ENCODE assay signal across 17 cellular contexts in genomic region chr18:13621886-13622619, GRCh38.
DNase-seq lines count a peak whose midpoint lies in the region; ATAC-seq and TF ChIP-seq lines count a peak whose summit lies in the region.
"Had no signal": no experiment of that assay in that cellular context is flagged by ENCODE, and none has a peak within 500 bp of the region (broad histone marks: within the 10 kb centered on the region; RNA-seq: fewer than 3 reads in every experiment).

No MANE protein-coding gene starts in this region.

- peak overlapping the region; percentile 49 for H3K27ac Mint-ChIP-seq in activated naive CD4-positive, alpha-beta T cell treated with anti-CD3 and anti-CD28 coated beads, Interleukin-2, amount 10 ng/mL, durations not matched to agents 7 days and 5 days
- peak overlapping the region; percentile 85 for H3K27ac Mint-ChIP-seq in dendritic cell treated with granulocyte-macrophage colony-stimulating factor and Interleukin-4, amounts not matched to agents 40 ng/mL and 50 ng/mL, for 4 days
- H3K27ac Mint-ChIP-seq in osteocyte (ENCODE audit: unreplicated experiment): no peak overlapping the region

- no peak for DNase-seq in activated naive CD4-positive, alpha-beta T cell treated with anti-CD3 and anti-CD28 coated beads, Interleukin-2, amount 10 ng/mL, durations not matched to agents 7 days and 5 days
- no peak for DNase-seq in activated naive CD4-positive, alpha-beta T cell treated with anti-CD3 and anti-CD28 coated beads, Interleukin-2, amount 50 U/mL, for 16 hours
- DNase-seq in thyroid gland (peak; percentile 54 to 68), WERI-Rb-1 (no peak), body of pancreas (no peak), osteocyte (ENCODE audit: extremely low spot score, unreplicated experiment) (no peak)
- DNase-seq: CD4-positive, CD25-positive, alpha-beta regulatory T cell; H7; MV-4-11; NCI-H1436; NCI-H2029 treated with DMSO at 0.1 percent for 48 hours; NCI-H524 treated with DMSO at 0.1 percent for 48 hours; OCI-M1 had no signal

- no peak overlapping the region for H3K4me3 Mint-ChIP-seq in activated naive CD4-positive, alpha-beta T cell treated with anti-CD3 and anti-CD28 coated beads, Interleukin-2, amount 10 ng/mL, durations not matched to agents 7 days and 5 days
- no peak overlapping the region for H3K4me3 Mint-ChIP-seq in dendritic cell treated with granulocyte-macrophage colony-stimulating factor and Interleukin-4, amounts not matched to agents 40 ng/mL and 50 ng/mL, for 4 days
- no peak overlapping the region for H3K4me3 Mint-ChIP-seq in osteocyte (ENCODE audit: unreplicated experiment)

- H3K27ac ChIP-seq in VCaP: peak overlapping the region; percentile 44; the same call in 1 of the 2 replicates
- H3K27ac ChIP-seq in thyroid gland: no peak overlapping the region
- H3K27ac ChIP-seq in WERI-Rb-1: no peak overlapping the region
- H3K27ac ChIP-seq in body of pancreas: no peak overlapping the region
- H3K27ac ChIP-seq: A549, SK-N-MC had no signal

- WGBS in thyroid gland, 2 donors: 61 to 92% methylated on average over 9 to 19 of the region's 19 CpGs
- 82 to 89% methylated on average over 10 to 19 of the region's 19 CpGs for WGBS in body of pancreas, 2 donors

- TF ChIP-seq CTCF in VCaP (conservative IDR thresholded peaks at IDR 0.05) (peak; percentile 61), thyroid gland (IDR thresholded peaks at IDR 0.05) (no peak), WERI-Rb-1 (IDR thresholded peaks at IDR 0.05; ENCODE audit: low read depth, low read length) (no peak), body of pancreas (IDR thresholded peaks at IDR 0.05) (no peak), osteocyte (IDR thresholded peaks at IDR 0.05) (no peak)

- H3K36me3 Mint-ChIP-seq in activated naive CD4-positive, alpha-beta T cell treated with anti-CD3 and anti-CD28 coated beads, Interleukin-2, amount 10 ng/mL, durations not matched to agents 7 days and 5 days: peaks cover 3% of the 10 kb centered on the region
- peaks cover 59% of the 10 kb centered on the region for H3K36me3 Mint-ChIP-seq in dendritic cell treated with granulocyte-macrophage colony-stimulating factor and Interleukin-4, amounts not matched to agents 40 ng/mL and 50 ng/mL, for 4 days (ENCODE audit: low read depth)
- H3K36me3 Mint-ChIP-seq in osteocyte (ENCODE audit: unreplicated experiment): no peaks in the 10 kb centered on the region

- TF ChIP-seq POLR2A in thyroid gland (IDR thresholded peaks at IDR 0.05): no peak
- no peak for TF ChIP-seq POLR2A in body of pancreas (IDR thresholded peaks at IDR 0.05)

- H3K9me3 Mint-ChIP-seq in activated naive CD4-positive, alpha-beta T cell treated with anti-CD3 and anti-CD28 coated beads, Interleukin-2, amount 10 ng/mL, durations not matched to agents 7 days and 5 days: no peaks in the 10 kb centered on the region
- H3K9me3 Mint-ChIP-seq in dendritic cell treated with granulocyte-macrophage colony-stimulating factor and Interleukin-4, amounts not matched to agents 40 ng/mL and 50 ng/mL, for 4 days: no peaks in the 10 kb centered on the region
- H3K9me3 Mint-ChIP-seq in osteocyte (ENCODE audit: unreplicated experiment): no peaks in the 10 kb centered on the region
- H3K9me3 Mint-ChIP-seq: CD4-positive, CD25-positive, alpha-beta regulatory T cell had no signal

- H3K27me3 ChIP-seq in thyroid gland (no peaks in the 10 kb centered on the region), WERI-Rb-1 (ENCODE audit: insufficient read depth, low read depth, severe bottlenecking) (no peaks in the 10 kb centered on the region), body of pancreas (no peaks in the 10 kb centered on the region)

- no peaks in the 10 kb centered on the region for H3K36me3 ChIP-seq in thyroid gland
- H3K36me3 ChIP-seq in WERI-Rb-1: no peaks in the 10 kb centered on the region
- H3K36me3 ChIP-seq in body of pancreas (replicated peaks in 1 of 2; ENCODE audit: insufficient read depth in 1 of 2, low read depth in 2 of 2): no peaks in the 10 kb centered on the region

- H3K4me3 ChIP-seq in thyroid gland (replicated peaks in 1 of 3) (no peak overlapping the region), WERI-Rb-1 (ENCODE audit: low read depth, low read length) (no peak overlapping the region), body of pancreas (no peak overlapping the region)
- H3K4me3 ChIP-seq: A549, SK-N-MC had no signal

- no peaks in the 10 kb centered on the region for H3K27me3 Mint-ChIP-seq in activated naive CD4-positive, alpha-beta T cell treated with anti-CD3 and anti-CD28 coated beads, Interleukin-2, amount 10 ng/mL, durations not matched to agents 7 days and 5 days
- H3K27me3 Mint-ChIP-seq in dendritic cell treated with granulocyte-macrophage colony-stimulating factor and Interleukin-4, amounts not matched to agents 40 ng/mL and 50 ng/mL, for 4 days: no peaks in the 10 kb centered on the region
- H3K27me3 Mint-ChIP-seq in osteocyte (ENCODE audit: unreplicated experiment): peaks cover 5% of the 10 kb centered on the region
- H3K27me3 Mint-ChIP-seq: CD4-positive, CD25-positive, alpha-beta regulatory T cell had no signal

- intact Hi-C loops in dendritic cell treated with granulocyte-macrophage colony-stimulating factor and Interleukin-4, amounts not matched to agents 40 ng/mL and 50 ng/mL, for 4 days (cut with micrococcal nuclease): loop anchor here (5.0 kb wide), 1 partner anchor 35 kb away; no protein-coding TSS in a partner anchor
- intact Hi-C loops in thyroid gland (cut with DNase I) (no loop called here), body of pancreas (cut with DNase I) (no loop called here)

- H3K4me1 Mint-ChIP-seq in activated naive CD4-positive, alpha-beta T cell treated with anti-CD3 and anti-CD28 coated beads, Interleukin-2, amount 10 ng/mL, durations not matched to agents 7 days and 5 days: peaks cover 13% of the 10 kb centered on the region
- H3K4me1 Mint-ChIP-seq in dendritic cell treated with granulocyte-macrophage colony-stimulating factor and Interleukin-4, amounts not matched to agents 40 ng/mL and 50 ng/mL, for 4 days (ENCODE audit: low read depth): peaks cover 75% of the 10 kb centered on the region
- H3K4me1 Mint-ChIP-seq in osteocyte (ENCODE audit: unreplicated experiment): peaks cover 12% of the 10 kb centered on the region

- H3K4me1 ChIP-seq in thyroid gland (peaks cover 0 to 5% of the 10 kb centered on the region in 2 donors), body of pancreas (no peaks in the 10 kb centered on the region)
- H3K4me1 ChIP-seq: A549 had no signal

- no peaks in the 10 kb centered on the region for H3K9me3 ChIP-seq in thyroid gland
- H3K9me3 ChIP-seq in WERI-Rb-1 (ENCODE audit: severe bottlenecking): no peaks in the 10 kb centered on the region
- H3K9me3 ChIP-seq in body of pancreas: no peaks in the 10 kb centered on the region
- H3K9me3 ChIP-seq: A549 had no signal

- CTCF ChIA-PET in activated naive CD4-positive, alpha-beta T cell treated with anti-CD3 and anti-CD28 coated beads, Interleukin-2, amount 10 ng/mL, durations not matched to agents 7 days and 5 days (lab: Charles Lee): interaction anchor here (1.9 kb wide), 1 partner anchor 64 kb away, joined by 7 read pairs; no protein-coding TSS in a partner anchor

- ATAC-seq in body of pancreas: no peak
- ATAC-seq: A549 had no signal

Comparison
In these comparisons a context has a peak if more than half of its experiments do, and no peak if none do; other contexts are left out.
1. DNase-seq: peak in thyroid gland (2 of 2); none in activated naive CD4-positive, alpha-beta T cell treated with anti-CD3 and anti-CD28 coated beads, Interleukin-2, amount 10 ng/mL, durations not matched to agents 7 days and 5 days (single experiment), activated naive CD4-positive, alpha-beta T cell treated with anti-CD3 and anti-CD28 coated beads, Interleukin-2, amount 50 U/mL, for 16 hours (single experiment), WERI-Rb-1 (single experiment), body of pancreas (0 of 4) and osteocyte (single experiment).